In genomic region chr1:17777818-17778217, GRCh38 we compare ENCODE assay signal across 3 cellular contexts. TPM values are rescaled to one million over a fixed set of nuclear protein-coding genes. Genes with fewer than 3 reads are reported as not detected.
"Had no signal": no experiment of that assay in that cellular context is flagged by ENCODE, and none has a peak within 500 bp of the region (broad histone marks: within the 10 kb centered on the region; RNA-seq: fewer than 3 reads in every experiment).

No MANE protein-coding gene starts in this region.

- H3K4me3 ChIP-seq: GM12878 had no signal

- ATAC-seq: GM12878 had no signal

- DNase-seq: GDM1, GF-D8 had no signal

RNA-seq across cellular contexts. Expression of gene ACTL8, which starts 22.7 kb away (rescaled TPM):
- total RNA-seq: GM12878 had no signal
